ENCODE assay signal across 17 cellular contexts in the genomic region with DNA sequence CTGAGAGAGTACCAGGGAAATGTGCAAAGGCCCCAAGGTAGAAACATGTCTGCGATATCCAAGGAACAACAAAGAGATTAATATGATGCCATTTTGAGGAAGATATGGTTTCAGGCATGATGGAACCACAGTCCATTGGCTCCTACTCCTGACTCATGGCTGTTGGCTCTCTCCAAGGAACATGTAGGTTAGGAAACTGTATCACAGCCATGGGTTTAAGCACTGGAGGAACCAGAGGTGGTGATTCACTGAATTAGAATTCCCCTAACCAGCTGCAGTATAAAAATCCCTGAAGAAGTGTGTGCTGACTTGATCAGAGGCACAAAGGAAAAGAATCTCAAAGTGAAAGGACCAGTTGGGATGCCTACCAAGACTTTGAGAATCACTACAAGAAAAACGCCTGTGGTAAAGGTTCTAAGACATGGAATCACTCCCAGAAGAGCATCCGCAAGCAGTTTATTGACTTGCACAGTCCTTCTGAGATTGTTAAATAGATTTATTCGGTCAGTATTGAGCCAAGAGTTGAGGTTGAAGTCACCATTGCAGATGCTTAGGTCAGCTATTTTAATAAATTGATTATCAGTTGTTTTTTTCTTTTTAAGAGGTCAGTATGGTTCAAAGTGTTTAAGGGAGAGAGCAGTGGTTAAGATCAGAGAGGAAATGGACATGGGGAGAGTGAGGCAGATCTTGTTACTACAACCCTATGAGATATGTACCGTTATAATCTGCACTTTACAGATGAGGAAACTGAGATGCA.
DNase-seq lines count a peak whose midpoint lies in the region; ATAC-seq, FAIRE-seq and TF ChIP-seq lines count a peak whose summit lies in the region.
"Had no signal": no experiment of that assay in that cellular context is flagged by ENCODE, and none has a peak within 500 bp of the region (broad histone marks: within the 10 kb centered on the region; RNA-seq: fewer than 3 reads in every experiment).

No MANE protein-coding gene starts in this region.

- H3K36me3 Mint-ChIP-seq in astrocyte (ENCODE audit: low read depth, unreplicated experiment) = no peaks in the 10 kb centered on the region

- no peak for FAIRE-seq in A549 (lab: Jason Lieb, UNC)
- FAIRE-seq in astrocyte (lab: Jason Lieb, UNC) = peak; percentile 62
- no peak for FAIRE-seq in HTR-8/SVneo (lab: Jason Lieb, UNC)

- TF ChIP-seq POLR2A in A549 (IDR thresholded peaks at IDR 0.05; ENCODE audit: low read length) = no peak

- no peaks in the 10 kb centered on the region for H3K27me3 Mint-ChIP-seq in astrocyte (ENCODE audit: low read depth, unreplicated experiment)
- H3K27me3 Mint-ChIP-seq: activated naive CD4-positive, alpha-beta T cell treated with anti-CD3 and anti-CD28 coated beads, Interleukin-2, amount 50 U/mL, for 24 hours had no signal

- H2AFZ ChIP-seq in astrocyte (ENCODE audit: low read depth, low read length) = no peak overlapping the region

- H3K27me3 ChIP-seq in astrocyte (ENCODE audit: insufficient read depth, low read length) = no peaks in the 10 kb centered on the region
- H3K27me3 ChIP-seq: SJSA1, transverse colon had no signal

- TF ChIP-seq CTCF in A549 (IDR thresholded peaks at IDR 0.05) (no peak), HFF-Myc (IDR thresholded peaks at IDR 0.05; ENCODE audit: low read depth, low read length, missing control alignments) (no peak), astrocyte (IDR thresholded peaks at IDR 0.05; ENCODE audit: insufficient read depth, low read depth, low read length) (no peak), foreskin fibroblast (IDR thresholded peaks at IDR 0.05; ENCODE audit: low read depth, low read length) (no peak)

- no peaks in the 10 kb centered on the region for H3K79me2 ChIP-seq in astrocyte (ENCODE audit: insufficient read depth, low read length)

- no peak overlapping the region for H3K9ac ChIP-seq in astrocyte (ENCODE audit: low read length)

- no peaks in the 10 kb centered on the region for H3K36me3 ChIP-seq in astrocyte (ENCODE audit: insufficient read depth, low read length)

- H3K9me3 ChIP-seq in A549 (no peaks in the 10 kb centered on the region), astrocyte (ENCODE audit: insufficient read depth, low read depth, low read length) (no peaks in the 10 kb centered on the region)
- H3K9me3 ChIP-seq: SJSA1, transverse colon had no signal

- peak; percentile 71 to 72; a peak in 5 of 6 replicates for ATAC-seq in A549

- H3K4me1 ChIP-seq in A549 (no peaks in the 10 kb centered on the region), astrocyte (ENCODE audit: insufficient read depth, low read length) (peaks cover 13% of the 10 kb centered on the region)
- H3K4me1 ChIP-seq: SJSA1, transverse colon had no signal

- DNase-seq in A549 (ENCODE audit: low read depth in 1 of 2, low spot score in 1 of 2) (peak in 1 of 2 experiments; percentile 24), HFF-Myc (ENCODE audit: extremely low read depth, low read depth) (peak; percentile 11), astrocyte (ENCODE audit: low read depth) (peak; percentile 96), foreskin fibroblast (peak; percentile 78 to 87), NCI-H69 (lab: John Stamatoyannopoulos, UW) (no peak), HuH-7 (ENCODE audit: low spot score) (no peak), HTR-8/SVneo (ENCODE audit: insufficient read length, low spot score) (no peak)
- no peak for DNase-seq in stimulated activated CD4-positive, alpha-beta T cell treated with anti-CD3 and anti-CD28 coated beads, Interleukin-4, amount 100 ng/mL, for 4 hours
- DNase-seq: AML-193; DMS79; head of caudate nucleus; KBM-7; NCI-H187; stimulated activated CD4-positive, alpha-beta T cell treated with anti-CD3 and anti-CD28 coated beads, Interleukin-12 subunit alpha, Interleukin-12 subunit beta, amount 100 ng/mL, for 4 hours; transverse colon had no signal

- WGBS in A549 (ENCODE audit: missing lambda C conversion rate) = 87% methylated on average over 5 of the region's 5 CpGs

- TF ChIP-seq EP300 in A549 (IDR thresholded peaks at IDR 0.05) = no peak

- no peak overlapping the region for H3K27ac Mint-ChIP-seq in astrocyte (ENCODE audit: unreplicated experiment)
- H3K27ac Mint-ChIP-seq: activated naive CD4-positive, alpha-beta T cell treated with anti-CD3 and anti-CD28 coated beads, Interleukin-2, amount 50 U/mL, for 24 hours had no signal

- no peak for TF ChIP-seq RAD21 in A549 (conservative IDR thresholded peaks at IDR 0.05 in 1 of 2, IDR thresholded peaks at IDR 0.05 in 1 of 2)

- no peaks in the 10 kb centered on the region for H3K9me3 Mint-ChIP-seq in astrocyte (ENCODE audit: unreplicated experiment)
- H3K9me3 Mint-ChIP-seq: activated naive CD4-positive, alpha-beta T cell treated with anti-CD3 and anti-CD28 coated beads, Interleukin-2, amount 50 U/mL, for 24 hours had no signal

- no peaks in the 10 kb centered on the region for H4K20me1 ChIP-seq in astrocyte (ENCODE audit: insufficient read depth, low read length)

- H3K4me2 ChIP-seq in A549 = no peak overlapping the region
- peak overlapping the region; percentile 37 for H3K4me2 ChIP-seq in astrocyte (ENCODE audit: low read length)

- peaks cover 17% of the 10 kb centered on the region for H3K4me1 Mint-ChIP-seq in astrocyte (ENCODE audit: low read depth, unreplicated experiment)
- H3K4me1 Mint-ChIP-seq: activated naive CD4-positive, alpha-beta T cell treated with anti-CD3 and anti-CD28 coated beads, Interleukin-2, amount 50 U/mL, for 24 hours had no signal

- CTCF ChIA-PET in A549 (lab: Yijun Ruan, JAX) = interaction anchor here (0.5 to 0.7 kb wide), 2 partner anchors 13 to 1198 kb away, joined by 3 read pairs; no protein-coding TSS in a partner anchor

- POLR2A ChIA-PET in A549 (lab: Yijun Ruan, JAX) = no interaction called here

- H3K27ac ChIP-seq in A549 (no peak overlapping the region), astrocyte (ENCODE audit: low read depth, low read length) (peak overlapping the region; percentile 40)
- H3K27ac ChIP-seq: SJSA1, transverse colon had no signal

- no peak overlapping the region for H3K4me3 Mint-ChIP-seq in astrocyte (ENCODE audit: unreplicated experiment)
- H3K4me3 Mint-ChIP-seq: activated naive CD4-positive, alpha-beta T cell treated with anti-CD3 and anti-CD28 coated beads, Interleukin-2, amount 50 U/mL, for 24 hours had no signal

- H3K4me3 ChIP-seq in A549 (no peak overlapping the region), HFF-Myc (replicated peaks; ENCODE audit: low read depth, low read length) (no peak overlapping the region), astrocyte (ENCODE audit: insufficient read depth, low read depth, low read length) (no peak overlapping the region), foreskin fibroblast (ENCODE audit: low read depth in 1 of 2, low read length in 2 of 2) (no peak overlapping the region)
- H3K4me3 ChIP-seq: SJSA1, transverse colon had no signal

TF ChIP-seq in A549, 52 proteins besides CTCF, POLR2A, EP300 and RAD21:
- TF ChIP-seq POLR2AphosphoS2 (conservative IDR thresholded peaks at IDR 0.05; ENCODE audit: low read length) (no peak), MAFK (IDR thresholded peaks at IDR 0.05; ENCODE audit: partially characterized antibody) (peak; percentile 91)

Comparison
In these comparisons a context has a peak if more than half of its experiments do, and no peak if none do; other contexts are left out.
1. DNase-seq: peak in HFF-Myc (single experiment), astrocyte (single experiment) and foreskin fibroblast (2 of 2); none in NCI-H69 (single experiment), stimulated activated CD4-positive, alpha-beta T cell treated with anti-CD3 and anti-CD28 coated beads, Interleukin-4, amount 100 ng/mL, for 4 hours (0 of 2), HuH-7 (single experiment) and HTR-8/SVneo (single experiment).